Comparison of ENCODE assay signal across 2 cellular contexts in the genomic region with DNA sequence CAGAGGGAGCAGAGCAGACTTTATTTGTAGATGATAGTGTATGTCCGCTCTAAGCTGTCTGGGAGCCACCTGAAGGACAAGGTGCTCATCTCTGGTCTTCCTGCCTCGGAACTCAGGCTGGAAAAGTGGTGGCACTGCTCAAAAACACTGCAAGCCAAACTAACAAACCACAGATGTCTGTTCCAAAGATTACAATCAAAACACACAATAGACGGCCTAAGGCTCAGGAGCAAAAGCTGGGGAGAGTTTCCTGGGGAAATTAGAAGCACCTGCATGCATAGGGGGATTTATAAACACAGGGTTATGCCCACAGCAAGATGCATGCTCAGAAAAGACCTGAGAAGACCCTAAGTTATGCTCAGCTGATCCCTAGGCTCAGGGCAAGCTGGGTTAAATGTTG.
TF ChIP-seq lines count a peak whose summit lies in the region.

No MANE protein-coding gene starts in this region.

TF ChIP-seq in SK-N-SH, 30 proteins besides CTCF, POLR2A, EP300 and RAD21:
- TF ChIP-seq GATA2 (CRISPR knock-in tag; IDR thresholded peaks at IDR 0.05) = peak; percentile 88
- no peak for TF ChIP-seq RFX5 (IDR thresholded peaks at IDR 0.05; ENCODE audit: low read length)

TF ChIP-seq in K562, 482 proteins besides CTCF, POLR2A, EP300 and RAD21:
- no peak for TF ChIP-seq BRF2 (IDR thresholded peaks at IDR 0.05; ENCODE audit: borderline replicate concordance, insufficient read depth, insufficient read length)
- TF ChIP-seq MBD1 (CRISPR knock-in tag; IDR thresholded peaks at IDR 0.05) = no peak
- no peak for TF ChIP-seq NR2C2 (CRISPR knock-in tag; IDR thresholded peaks at IDR 0.05)
- no peak for TF ChIP-seq NR2C2 (tag; IDR thresholded peaks at IDR 0.05)
